In the genomic region with DNA sequence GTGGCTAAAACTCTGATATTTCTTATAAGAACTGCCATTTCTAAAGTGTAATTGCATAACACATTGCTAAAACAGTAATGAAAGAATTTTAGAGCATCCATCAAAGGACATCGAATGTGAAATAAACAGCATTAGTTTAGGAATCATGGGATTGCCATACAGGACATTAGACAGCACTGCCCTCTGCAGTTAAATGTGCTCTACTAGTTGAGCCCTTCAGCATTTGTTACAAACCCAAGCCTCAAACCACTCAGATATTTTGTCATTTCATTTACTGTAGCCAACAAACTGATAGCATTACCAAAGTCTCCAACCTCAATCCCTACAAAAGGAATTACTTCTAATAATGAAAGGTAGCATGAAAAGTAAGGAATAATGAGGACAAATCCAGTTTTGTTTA, we compare ENCODE assay signal across 2 cellular contexts.
TF ChIP-seq lines count a peak whose summit lies in the region.

No MANE protein-coding gene starts in this region.

TF ChIP-seq in Ishikawa, 13 proteins besides CTCF, POLR2A, EP300 and RAD21 (continued from another document):
- no peak for TF ChIP-seq TEAD4 (IDR thresholded peaks at IDR 0.05)
- TF ChIP-seq FOXM1 (IDR thresholded peaks at IDR 0.05; ENCODE audit: borderline replicate concordance, low read depth) = no peak
- TF ChIP-seq, protein P1, sequence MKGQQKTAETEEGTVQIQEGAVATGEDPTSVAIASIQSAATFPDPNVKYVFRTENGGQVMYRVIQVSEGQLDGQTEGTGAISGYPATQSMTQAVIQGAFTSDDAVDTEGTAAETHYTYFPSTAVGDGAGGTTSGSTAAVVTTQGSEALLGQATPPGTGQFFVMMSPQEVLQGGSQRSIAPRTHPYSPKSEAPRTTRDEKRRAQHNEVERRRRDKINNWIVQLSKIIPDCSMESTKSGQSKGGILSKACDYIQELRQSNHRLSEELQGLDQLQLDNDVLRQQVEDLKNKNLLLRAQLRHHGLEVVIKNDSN (IDR thresholded peaks at IDR 0.05) = no peak

TF ChIP-seq in SK-N-SH treated with all-trans-retinoic acid at 6 μM for 48 hours, 23 proteins besides CTCF, POLR2A, EP300 and RAD21 (continued from another document):
- TF ChIP-seq, protein P2, sequence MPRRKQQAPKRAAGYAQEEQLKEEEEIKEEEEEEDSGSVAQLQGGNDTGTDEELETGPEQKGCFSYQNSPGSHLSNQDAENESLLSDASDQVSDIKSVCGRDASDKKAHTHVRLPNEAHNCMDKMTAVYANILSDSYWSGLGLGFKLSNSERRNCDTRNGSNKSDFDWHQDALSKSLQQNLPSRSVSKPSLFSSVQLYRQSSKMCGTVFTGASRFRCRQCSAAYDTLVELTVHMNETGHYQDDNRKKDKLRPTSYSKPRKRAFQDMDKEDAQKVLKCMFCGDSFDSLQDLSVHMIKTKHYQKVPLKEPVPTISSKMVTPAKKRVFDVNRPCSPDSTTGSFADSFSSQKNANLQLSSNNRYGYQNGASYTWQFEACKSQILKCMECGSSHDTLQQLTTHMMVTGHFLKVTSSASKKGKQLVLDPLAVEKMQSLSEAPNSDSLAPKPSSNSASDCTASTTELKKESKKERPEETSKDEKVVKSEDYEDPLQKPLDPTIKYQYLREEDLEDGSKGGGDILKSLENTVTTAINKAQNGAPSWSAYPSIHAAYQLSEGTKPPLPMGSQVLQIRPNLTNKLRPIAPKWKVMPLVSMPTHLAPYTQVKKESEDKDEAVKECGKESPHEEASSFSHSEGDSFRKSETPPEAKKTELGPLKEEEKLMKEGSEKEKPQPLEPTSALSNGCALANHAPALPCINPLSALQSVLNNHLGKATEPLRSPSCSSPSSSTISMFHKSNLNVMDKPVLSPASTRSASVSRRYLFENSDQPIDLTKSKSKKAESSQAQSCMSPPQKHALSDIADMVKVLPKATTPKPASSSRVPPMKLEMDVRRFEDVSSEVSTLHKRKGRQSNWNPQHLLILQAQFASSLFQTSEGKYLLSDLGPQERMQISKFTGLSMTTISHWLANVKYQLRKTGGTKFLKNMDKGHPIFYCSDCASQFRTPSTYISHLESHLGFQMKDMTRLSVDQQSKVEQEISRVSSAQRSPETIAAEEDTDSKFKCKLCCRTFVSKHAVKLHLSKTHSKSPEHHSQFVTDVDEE (CRISPR knock-in tag; IDR thresholded peaks at IDR 0.05) = no peak
TF ChIP-seq in SK-N-SH treated with all-trans-retinoic acid at 6 μM for 48 hours: peak in this region for 0.
